ENCODE assay signal across 11 cellular contexts in genomic region chr22:23163665-23164064, GRCh38. TPM values are rescaled to one million over a fixed set of nuclear protein-coding genes. Genes with fewer than 3 reads are reported as not detected.
DNase-seq lines count a peak whose midpoint lies in the region; ATAC-seq and TF ChIP-seq lines count a peak whose summit lies in the region.
"Had no signal": no experiment of that assay in that cellular context is flagged by ENCODE, and none has a peak within 500 bp of the region (broad histone marks: within the 10 kb centered on the region; RNA-seq: fewer than 3 reads in every experiment).

No MANE protein-coding gene starts in this region.

- H3K27me3 ChIP-seq in lower lobe of right lung (ENCODE audit: low read depth) = no peaks in the 10 kb centered on the region
- H3K27me3 ChIP-seq: body of pancreas had no signal

- TF ChIP-seq CTCF in VCaP (conservative IDR thresholded peaks at IDR 0.05) = no peak
- TF ChIP-seq CTCF in lower lobe of right lung (IDR thresholded peaks at IDR 0.05) = no peak

- H3K27ac ChIP-seq in VCaP (peak overlapping the region; percentile 83), lower lobe of right lung (peak overlapping the region; percentile 18)
- H3K27ac ChIP-seq: body of pancreas had no signal

- H3K4me3 ChIP-seq in lower lobe of right lung = no peak overlapping the region
- H3K4me3 ChIP-seq: body of pancreas, lung had no signal

- peak; percentile 58 for DNase-seq in AG08395 (ENCODE audit: low spot score)
- no peak for DNase-seq in lower lobe of right lung
- no peak for DNase-seq in NCI-H510A treated with DMSO at 0.1 percent for 48 hours (lab: John Stamatoyannopoulos, UW)
- DNase-seq in NCI-H1417 treated with DMSO at 0.1 percent for 48 hours (lab: John Stamatoyannopoulos, UW) = no peak
- no peak for DNase-seq in A172 (ENCODE audit: low spot score)
- DNase-seq: ACHN; activated CD8-positive, alpha-beta memory T cell treated with anti-CD3 and anti-CD28 coated beads, Interleukin-2, amount 50 U/mL, for 4 hours; T-helper 2 cell had no signal

- H3K36me3 ChIP-seq in lower lobe of right lung = no peaks in the 10 kb centered on the region

- intact Hi-C loops in lower lobe of right lung (cut with DNase I) = no loop called here

- ATAC-seq in lower lobe of right lung = no peak
- ATAC-seq: body of pancreas had no signal

- no peaks in the 10 kb centered on the region for H3K9me3 ChIP-seq in lower lobe of right lung
- H3K9me3 ChIP-seq: body of pancreas had no signal

- peaks cover 8% of the 10 kb centered on the region for H3K4me1 ChIP-seq in lower lobe of right lung
- H3K4me1 ChIP-seq: body of pancreas had no signal

RNA-seq across cellular contexts. Expression of gene BCR, which starts 16.6 kb away (rescaled TPM):
- total RNA-seq in lower lobe of right lung = 57.2 TPM
- total RNA-seq in A172 (2014; rRNA removed; shearing (Covaris generic)) = 12.1 and 28.1 TPM in 2 replicates

RNA-seq across cellular contexts. Expression of gene RAB36, which starts 18.4 kb away (rescaled TPM):
- 9.6 TPM for total RNA-seq in lower lobe of right lung
- total RNA-seq in A172 (2014; rRNA removed; shearing (Covaris generic)) = 6.1 and 6.6 TPM in 2 replicates

RNA-seq across cellular contexts. Expression of gene RSPH14, which starts 21.9 kb away (rescaled TPM):
- 2.0 TPM for total RNA-seq in lower lobe of right lung
- 0.19 TPM in 1 of 2 replicates, not detected in the other for total RNA-seq in A172 (2014; rRNA removed; shearing (Covaris generic))
